Comparison of ENCODE assay signal across 8 cellular contexts in genomic region chr13:60267498-60268202, GRCh38.
DNase-seq lines count a peak whose midpoint lies in the region; ATAC-seq, FAIRE-seq and TF ChIP-seq lines count a peak whose summit lies in the region.

No MANE protein-coding gene starts in this region.

- no peak for FAIRE-seq in H1 (lab: Jason Lieb, UNC)

- ATAC-seq in GM21786 (IDR thresholded peaks at IDR 0.05; ENCODE audit: unreplicated experiment): peak; percentile 75

- H3K4me2 ChIP-seq in H1 (ENCODE audit: insufficient read depth in 1 of 2, low read depth in 2 of 2, low read length in 2 of 2): peak overlapping the region; percentile 63 to 66

- H3K18ac ChIP-seq in H1 (ENCODE audit: extremely low read depth, low read length): no peak overlapping the region

- H3K79me1 ChIP-seq in H1 (ENCODE audit: low read depth, low read length): no peaks in the 10 kb centered on the region

- H3K4me1 ChIP-seq in H1 (replicated peaks in 1 of 4; ENCODE audit: control insufficient read depth in 3 of 4, insufficient read depth in 4 of 4, low read length in 3 of 4) (peaks cover 0 to 3% (median 0%) of the 10 kb centered on the region in 4 experiments; a peak in 1 of 7 replicates), neuron (ENCODE audit: insufficient read depth, low read length) (no peaks in the 10 kb centered on the region), BE2C (no peaks in the 10 kb centered on the region)

- H2BK5ac ChIP-seq in H1 (ENCODE audit: low read depth, low read length): no peak overlapping the region

- TF ChIP-seq CTCF in H1 (IDR thresholded peaks at IDR 0.05; ENCODE audit: control extremely low read depth in 1 of 3, insufficient read depth in 1 of 3, low read depth in 1 of 3, low read length in 3 of 3): no peak
- no peak for TF ChIP-seq CTCF in BE2C (IDR thresholded peaks at IDR 0.05; ENCODE audit: low read depth, low read length)

- no peak overlapping the region for H3K4ac ChIP-seq in H1 (replicated peaks; ENCODE audit: insufficient read length, low read depth, low read length)

- H3K9me3 ChIP-seq in H1 (ENCODE audit: insufficient read depth in 2 of 2, low read depth in 1 of 2, low read length in 1 of 2) (no peaks in the 10 kb centered on the region), neuron (ENCODE audit: low read length) (no peaks in the 10 kb centered on the region), BE2C (no peaks in the 10 kb centered on the region)

- TF ChIP-seq POLR2A in H1 (IDR thresholded peaks at IDR 0.05; ENCODE audit: control extremely low read depth in 1 of 2, low read depth in 2 of 2, low read length in 2 of 2): peak in 1 of 2 experiments; percentile 31; a peak in 1 of 3 replicates

- H4K91ac ChIP-seq in H1 (replicated peaks; ENCODE audit: insufficient read length, low read length): no peak overlapping the region

- H3K79me2 ChIP-seq in H1 (ENCODE audit: control insufficient read depth in 1 of 2, insufficient read depth in 2 of 2, low read length in 2 of 2): no peaks in the 10 kb centered on the region

- 0 out of 2 replicates have a peak overlapping the region, but pooled peaks have one; percentile 53 for H4K8ac ChIP-seq in H1 (ENCODE audit: extremely low read depth, insufficient read depth, low read length)

- no peak overlapping the region for H4K5ac ChIP-seq in H1 (ENCODE audit: insufficient read length, low read depth, low read length)

- peak overlapping the region in 1 of 4 experiments; percentile 30; a peak in 2 of 7 replicates for H3K9ac ChIP-seq in H1 (replicated peaks in 1 of 4; ENCODE audit: extremely low read depth in 1 of 4, low read depth in 3 of 4, low read length in 3 of 4)

- H3K4me3 ChIP-seq in H1 (ENCODE audit: extremely low read depth in 1 of 4, insufficient read depth in 2 of 4, low read depth in 3 of 4, low read length in 4 of 4) (peak overlapping the region; percentile 58 to 68 (median 62)), neuron (ENCODE audit: low read length) (peak overlapping the region; percentile 60), BE2C (ENCODE audit: low read depth, low read length) (no peak overlapping the region)

- H3K27ac ChIP-seq in H1 (ENCODE audit: low read depth, low read length): no peak overlapping the region

- H4K20me1 ChIP-seq in H1 (replicated peaks in 1 of 2; ENCODE audit: control insufficient read depth in 1 of 2, insufficient read depth in 2 of 2, low read length in 2 of 2): no peaks in the 10 kb centered on the region

- POLR2A ChIA-PET in H1 (lab: Charles Lee; ENCODE audit: partially characterized antibody): no interaction called here

- H2BK12ac ChIP-seq in H1 (ENCODE audit: low read depth, low read length): no peak overlapping the region

- H3K56ac ChIP-seq in H1 (replicated peaks; ENCODE audit: insufficient read length, low read depth, low read length): no peak overlapping the region

- peak; percentile 64 for DNase-seq in ELF-1 (ENCODE audit: low read depth, low spot score)
- DNase-seq in NCI-H526 treated with DMSO at 0.1 percent for 48 hours (lab: John Stamatoyannopoulos, UW): peak; percentile 43
- DNase-seq in H1 (ENCODE audit: low read depth in 1 of 2, low spot score in 2 of 2): peak in 1 of 2 experiments; percentile 55
- no peak for DNase-seq in NCI-H446 (lab: John Stamatoyannopoulos, UW)
- DNase-seq in BE2C: no peak
- no peak for DNase-seq in activated CD4-positive, CD25-positive, alpha-beta regulatory T cell (lab: John Stamatoyannopoulos, UW)

- TF ChIP-seq RAD21 in H1 (IDR thresholded peaks at IDR 0.05 in 1 of 2, conservative IDR thresholded peaks at IDR 0.05 in 1 of 2; ENCODE audit: low read depth in 2 of 2, low read length in 2 of 2): peak in 1 of 2 experiments; percentile 43; a peak in 2 of 4 replicates

- no peaks in the 10 kb centered on the region for H3K27me3 ChIP-seq in H1 (replicated peaks in 1 of 4; ENCODE audit: control insufficient read depth in 3 of 4, extremely low read depth in 1 of 4, insufficient read depth in 3 of 4, low read length in 3 of 4)
- H3K27me3 ChIP-seq in neuron (ENCODE audit: insufficient read depth, low read length): no peaks in the 10 kb centered on the region
- H3K27me3 ChIP-seq in BE2C: no peaks in the 10 kb centered on the region

- CTCF ChIA-PET in H1 (lab: Charles Lee; ENCODE audit: partially characterized antibody): no interaction called here

- H3K36me3 ChIP-seq in H1 (ENCODE audit: control insufficient read depth in 2 of 4, insufficient read depth in 4 of 4, low read length in 3 of 4): no peaks in the 10 kb centered on the region
- no peaks in the 10 kb centered on the region for H3K36me3 ChIP-seq in neuron (ENCODE audit: insufficient read depth, low read length)
- no peaks in the 10 kb centered on the region for H3K36me3 ChIP-seq in BE2C

- TF ChIP-seq EP300 in H1 (IDR thresholded peaks at IDR 0.05; ENCODE audit: borderline replicate concordance in 1 of 2, low read depth in 2 of 2, low read length in 2 of 2): no peak

- H3K14ac ChIP-seq in H1 (ENCODE audit: insufficient read length): no peak overlapping the region

- H2AFZ ChIP-seq in H1 (ENCODE audit: low read length) (peak overlapping the region; percentile 96), neuron (ENCODE audit: low read depth, low read length) (peak overlapping the region; percentile 64)

- H2BK15ac ChIP-seq in H1 (ENCODE audit: low read length): no peak overlapping the region

- H3K23me2 ChIP-seq in H1 (ENCODE audit: low read depth, low read length): no peaks in the 10 kb centered on the region; the same call in 1 of the 2 replicates

- peak overlapping the region; percentile 68; the same call in 1 of the 2 replicates for H2BK20ac ChIP-seq in H1 (ENCODE audit: low read length)

- H2BK120ac ChIP-seq in H1 (replicated peaks; ENCODE audit: low read depth, low read length): no peak overlapping the region

- no peak overlapping the region for H2AK5ac ChIP-seq in H1 (ENCODE audit: low read depth, low read length)

- WGBS in H1 (ENCODE audit: extremely low coverage in 1 of 2, insufficient coverage in 1 of 2, insufficient read length in 1 of 2, insufficient replicate concordance in 2 of 2, low coverage in 1 of 2, low lambda C conversion rate in 2 of 2, missing lambda C conversion rate in 1 of 2), 2 experiments: 25% methylated on average over 24 of the region's 24 CpGs; no CpG with 5 or more reads in 1 of the 2 experiments

- no peak overlapping the region for H3K23ac ChIP-seq in H1 (ENCODE audit: insufficient read length)

TF ChIP-seq in H1, 55 proteins besides CTCF, POLR2A, EP300 and RAD21:
- TF ChIP-seq SAP30 (IDR thresholded peaks at IDR 0.05; ENCODE audit: insufficient read depth, insufficient replicate concordance, low read length) (peak; percentile 27), NRF1 (IDR thresholded peaks at IDR 0.05; ENCODE audit: low read depth, low read length) (no peak), TAF1 (IDR thresholded peaks at IDR 0.05; ENCODE audit: low read depth, low read length) (0 out of 2 replicates have a peak, but pooled peaks have one; percentile 31), SP1 (IDR thresholded peaks at IDR 0.05; ENCODE audit: low read depth, low read length) (0 out of 2 replicates have a peak, but pooled peaks have one; percentile 39), EZH2 (IDR thresholded peaks at IDR 0.05; ENCODE audit: low read depth, low read length, severe bottlenecking) (no peak), FOSL1 (IDR thresholded peaks at IDR 0.05; ENCODE audit: insufficient read depth, low read depth, low read length) (peak; percentile 89), BACH1 (IDR thresholded peaks at IDR 0.05; ENCODE audit: low read length) (no peak), KDM4A (IDR thresholded peaks at IDR 0.05; ENCODE audit: low read depth, low read length, severe bottlenecking) (peak; percentile 59), ASH2L (IDR thresholded peaks at IDR 0.05; ENCODE audit: low read length) (peak; percentile 30), HDAC2 (IDR thresholded peaks at IDR 0.05; ENCODE audit: borderline replicate concordance in 1 of 2, low read depth in 2 of 2, low read length in 2 of 2) (no peak), RFX5 (IDR thresholded peaks at IDR 0.05; ENCODE audit: borderline replicate concordance, low read depth, low read length) (peak; percentile 41; the same call in 1 of the 2 replicates), RBBP5 (IDR thresholded peaks at IDR 0.05; ENCODE audit: borderline replicate concordance, low read depth, low read length) (peak; percentile 37; the same call in 1 of the 2 replicates), JUND (IDR thresholded peaks at IDR 0.05; ENCODE audit: low read length) (no peak)

Comparison
In these comparisons a context has a peak if more than half of its experiments do, and no peak if none do; other contexts are left out.
1. DNase-seq: peak in ELF-1 (single experiment) and NCI-H526 treated with DMSO at 0.1 percent for 48 hours (single experiment); none in NCI-H446 (0 of 2), BE2C (single experiment) and activated CD4-positive, CD25-positive, alpha-beta regulatory T cell (0 of 4).